In the genomic region with DNA sequence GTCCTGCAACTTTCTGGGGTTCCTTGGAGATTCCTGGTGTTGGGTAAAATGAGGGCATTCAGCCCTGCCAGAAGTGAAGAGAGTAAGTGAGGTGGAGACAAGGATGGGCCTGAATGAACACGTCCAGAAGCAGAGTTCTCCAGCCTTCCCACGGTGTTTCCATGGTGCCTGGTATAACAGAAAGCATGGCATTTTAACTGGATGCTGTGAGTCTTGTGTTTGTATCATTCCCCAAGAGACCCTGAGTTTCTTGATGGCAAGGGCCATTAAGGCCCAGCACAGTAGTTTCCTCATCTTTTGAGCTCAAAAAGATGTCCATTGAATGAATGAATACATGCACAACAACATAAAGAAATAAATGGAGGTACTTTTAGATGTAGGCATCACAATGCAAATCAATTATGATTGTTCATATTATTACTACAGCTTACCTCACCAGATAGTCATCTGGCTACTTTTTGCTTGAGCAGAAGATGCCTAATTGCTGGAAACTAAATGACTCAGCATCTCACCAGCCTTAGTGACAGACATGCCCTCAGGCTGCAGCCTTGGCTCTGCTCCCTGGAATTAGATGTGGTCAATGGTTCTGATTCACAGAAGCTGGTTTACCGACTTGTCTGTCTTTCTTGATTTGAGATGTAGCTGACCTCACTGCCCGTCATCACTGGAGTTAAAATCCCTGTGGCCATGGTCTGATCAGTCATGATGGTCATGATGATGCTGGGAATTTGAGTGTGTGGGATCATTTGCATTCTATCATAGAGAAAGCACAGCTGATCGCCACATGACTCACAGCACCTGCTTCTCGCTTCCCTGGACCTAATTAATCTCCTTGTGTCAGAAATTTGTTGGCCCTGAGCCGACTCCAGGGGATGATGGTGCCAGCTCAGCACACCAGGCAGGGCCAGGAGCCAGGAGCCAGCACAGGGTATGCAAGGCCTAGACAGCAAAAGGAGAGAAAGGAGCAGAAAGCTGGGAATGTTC, we compare ENCODE assay signal across 8 cellular contexts.
DNase-seq lines count a peak whose midpoint lies in the region; ATAC-seq and TF ChIP-seq lines count a peak whose summit lies in the region.

No MANE protein-coding gene starts in this region.

- POLR2A ChIA-PET in BJ (lab: Charles Lee) = interaction anchor here (0.5 kb wide), 1 partner anchor 229 kb away, joined by 25 read pairs; no protein-coding TSS in a partner anchor

- H3K4me1 ChIP-seq in adrenal gland (replicated peaks in 1 of 2) (no peaks in the 10 kb centered on the region), tibial artery (peaks cover 0 to 11% (median 1%) of the 10 kb centered on the region in 4 donors)

- intact Hi-C loops in adrenal gland (cut with DNase I) (no loop called here), tibial artery (cut with DNase I; ENCODE audit: low total_unique reads) (no loop called here)

- H3K9me3 ChIP-seq in adrenal gland (replicated peaks in 1 of 3) = peaks cover 0 to 7% (median 0%) of the 10 kb centered on the region in 3 donors
- no peaks in the 10 kb centered on the region for H3K9me3 ChIP-seq in tibial artery

- CTCF ChIA-PET in BJ (lab: Yijun Ruan, JAX) = interaction anchor here (0.6 to 1.5 kb wide), 7 partner anchors 9 to 401 kb away, joined by 3 to 4 read pairs (median 3); no protein-coding TSS in a partner anchor

- ATAC-seq in GM19043 (IDR thresholded peaks at IDR 0.05; ENCODE audit: low read depth, unreplicated experiment) (peak; percentile 70), HG03378 (IDR thresholded peaks at IDR 0.05; ENCODE audit: unreplicated experiment) (peak; percentile 92), omental fat pad (ENCODE audit: low FRiP score) (peak; percentile 86), HG03457 (IDR thresholded peaks at IDR 0.05; ENCODE audit: unreplicated experiment) (no peak)

- no peaks in the 10 kb centered on the region for H3K36me3 ChIP-seq in BJ (ENCODE audit: control insufficient read depth, insufficient read depth, low read length)
- no peaks in the 10 kb centered on the region for H3K36me3 ChIP-seq in adrenal gland (replicated peaks in 1 of 2)
- no peaks in the 10 kb centered on the region for H3K36me3 ChIP-seq in tibial artery

- TF ChIP-seq POLR2A in adrenal gland (IDR thresholded peaks at IDR 0.05) = no peak

- TF ChIP-seq CTCF in BJ (IDR thresholded peaks at IDR 0.05; ENCODE audit: insufficient read depth, low read depth, low read length) = no peak
- no peak for TF ChIP-seq CTCF in adrenal gland (IDR thresholded peaks at IDR 0.05)
- TF ChIP-seq CTCF in omental fat pad (IDR thresholded peaks at IDR 0.05) = no peak
- TF ChIP-seq CTCF in tibial artery (IDR thresholded peaks at IDR 0.05) = no peak

- H3K27me3 ChIP-seq in BJ (ENCODE audit: control insufficient read depth, insufficient read depth, low read length) (no peaks in the 10 kb centered on the region), adrenal gland (no peaks in the 10 kb centered on the region), tibial artery (no peaks in the 10 kb centered on the region)

- H3K27ac ChIP-seq in adrenal gland = no peak overlapping the region
- no peak overlapping the region for H3K27ac ChIP-seq in tibial artery

- DNase-seq in BJ (ENCODE audit: low read depth) (peak; percentile 96), adrenal gland (peak in 4 of 7 donors; percentile 29 to 83 (median 42)), omental fat pad (ENCODE audit: low spot score) (no peak), NK-92 (lab: John Stamatoyannopoulos, UW; ENCODE audit: unreplicated experiment) (no peak), tibial artery (no peak)

- H3K4me3 ChIP-seq in BJ (ENCODE audit: low read depth, low read length) (no peak overlapping the region), adrenal gland (no peak overlapping the region), tibial artery (no peak overlapping the region)

- 64 to 72% (median 67%) methylated on average over 3 to 7 of the region's 7 CpGs for WGBS in adrenal gland, 4 donors

Comparison
In these comparisons a context has a peak if more than half of its experiments do, and no peak if none do; other contexts are left out.
1. DNase-seq: peak in BJ (single experiment) and adrenal gland (4 of 7); none in omental fat pad (single experiment), NK-92 (single experiment) and tibial artery (0 of 2).